In genomic region chr17:34452769-34453168, GRCh38 we compare ENCODE assay signal across 15 cellular contexts.
DNase-seq lines count a peak whose midpoint lies in the region; ATAC-seq, FAIRE-seq and TF ChIP-seq lines count a peak whose summit lies in the region.
"Had no signal": no experiment of that assay in that cellular context is flagged by ENCODE, and none has a peak within 500 bp of the region (broad histone marks: within the 10 kb centered on the region; RNA-seq: fewer than 3 reads in every experiment).

No MANE protein-coding gene starts in this region.

- DNase-seq in GM23338 (ENCODE audit: low spot score) (no peak), OCI-M1 (lab: John Stamatoyannopoulos, UW) (peak; percentile 17), K562 (ENCODE audit: extremely low read depth in 1 of 4, low spot score in 3 of 4) (no peak), fibroblast of villous mesenchyme (ENCODE audit: low read depth) (peak; percentile 21), NCI-H748 treated with DMSO at 0.1 percent for 48 hours (lab: John Stamatoyannopoulos, UW) (no peak), BE2C (no peak), left ventricle myocardium inferior (no peak)
- DNase-seq in activated CD4-positive, alpha-beta T cell treated with anti-CD3 and anti-CD28 coated beads, Interleukin-2, amount 10 ng/mL, durations not matched to agents 7 days and 5 days, result no peak
- DNase-seq: CD8-positive, alpha-beta memory T cell; DND-41; GF-D8; H7 had no signal

- BruUV-seq in K562 (replicated peaks; lab: Mats Ljungman, UMichigan), result no TSS peak

- H2AFZ ChIP-seq in GM23338 (peak overlapping the region; percentile 19; the same call in 1 of the 2 replicates), K562 (ENCODE audit: low read depth, low read length) (no peak overlapping the region)

- ATAC-seq in GM23338, result no peak
- ATAC-seq in K562, result no peak

- POLR2A ChIA-PET in K562 (lab: Yijun Ruan, JAX), result no interaction called here
- POLR2A ChIA-PET in activated CD4-positive, alpha-beta T cell treated with anti-CD3 and anti-CD28 coated beads, Interleukin-2, amount 10 ng/mL, durations not matched to agents 7 days and 5 days (lab: Charles Lee), result no interaction called here

- H3K79me2 ChIP-seq in GM23338 (replicated peaks; ENCODE audit: insufficient read depth), result no peaks in the 10 kb centered on the region
- H3K79me2 ChIP-seq in K562 (ENCODE audit: control insufficient read depth, insufficient read depth, low read length), result no peaks in the 10 kb centered on the region

- FAIRE-seq in K562 (lab: Jason Lieb, UNC), result no peak
- FAIRE-seq: A204.1 had no signal

- CTCF ChIA-PET in K562 (lab: Yijun Ruan, JAX; ENCODE audit: low intra/inter-chr PET ratio), result no interaction called here
- CTCF ChIA-PET in activated CD4-positive, alpha-beta T cell treated with anti-CD3 and anti-CD28 coated beads, Interleukin-2, amount 10 ng/mL, durations not matched to agents 7 days and 5 days (lab: Charles Lee), result no interaction called here

- intact Hi-C loops in K562 (cut with micrococcal nuclease) (no loop called here), left ventricle myocardium inferior (cut with micrococcal nuclease) (no loop called here)

- H3K4me1 ChIP-seq in GM23338 (ENCODE audit: insufficient read depth), result no peaks in the 10 kb centered on the region
- H3K4me1 ChIP-seq in K562 (replicated peaks in 1 of 2; ENCODE audit: control insufficient read depth in 2 of 2, insufficient read depth in 2 of 2, low read length in 2 of 2), result peaks cover 0 to 7% of the 10 kb centered on the region in 2 experiments; a peak in 1 of 5 replicates
- no peaks in the 10 kb centered on the region for H3K4me1 ChIP-seq in BE2C
- H3K4me1 ChIP-seq in left ventricle myocardium inferior, result no peaks in the 10 kb centered on the region
- H3K4me1 ChIP-seq: Caco-2 had no signal

- no peak for TF ChIP-seq RAD21 in K562 (CRISPR knock-in tag; conservative IDR thresholded peaks at IDR 0.05 in 1 of 2, IDR thresholded peaks at IDR 0.05 in 1 of 2)

- peaks cover 7% of the 10 kb centered on the region; the same call in 2 of the 3 replicates for H3K4me1 Mint-ChIP-seq in GM23338
- no peaks in the 10 kb centered on the region for H3K4me1 Mint-ChIP-seq in activated CD4-positive, alpha-beta T cell treated with anti-CD3 and anti-CD28 coated beads, Interleukin-2, amount 10 ng/mL, durations not matched to agents 7 days and 5 days
- H3K4me1 Mint-ChIP-seq: CD8-positive, alpha-beta memory T cell had no signal

- H3K4me2 ChIP-seq in GM23338 (no peak overlapping the region), K562 (ENCODE audit: insufficient read depth, low read length) (peak overlapping the region; percentile 37; the same call in 1 of the 2 replicates)
- H3K4me2 ChIP-seq: BLaER1 had no signal

- no peaks in the 10 kb centered on the region for H3K9me3 Mint-ChIP-seq in GM23338
- no peaks in the 10 kb centered on the region for H3K9me3 Mint-ChIP-seq in activated CD4-positive, alpha-beta T cell treated with anti-CD3 and anti-CD28 coated beads, Interleukin-2, amount 10 ng/mL, durations not matched to agents 7 days and 5 days
- H3K9me3 Mint-ChIP-seq: CD8-positive, alpha-beta memory T cell had no signal

- no peaks in the 10 kb centered on the region for H3K9me2 ChIP-seq in GM23338 (ENCODE audit: insufficient read depth)

- H3K27me3 Mint-ChIP-seq in GM23338 (ENCODE audit: insufficient read depth, low read depth, poor library complexity), result no peaks in the 10 kb centered on the region
- peaks cover 44% of the 10 kb centered on the region for H3K27me3 Mint-ChIP-seq in activated CD4-positive, alpha-beta T cell treated with anti-CD3 and anti-CD28 coated beads, Interleukin-2, amount 10 ng/mL, durations not matched to agents 7 days and 5 days

- H3K9me3 ChIP-seq in K562 (replicated peaks; ENCODE audit: control insufficient read depth, insufficient read depth, low read depth, low read length) (no peaks in the 10 kb centered on the region), BE2C (no peaks in the 10 kb centered on the region), left ventricle myocardium inferior (replicated peaks) (no peaks in the 10 kb centered on the region)
- H3K9me3 ChIP-seq: BLaER1, Caco-2 had no signal

- H4K20me1 ChIP-seq in GM23338 (replicated peaks; ENCODE audit: insufficient read depth), result no peaks in the 10 kb centered on the region
- H4K20me1 ChIP-seq in K562 (replicated peaks; ENCODE audit: control insufficient read depth, insufficient read depth, low read length), result no peaks in the 10 kb centered on the region
- H4K20me1 ChIP-seq: BLaER1 had no signal

- no peak overlapping the region for H3K27ac Mint-ChIP-seq in GM23338
- H3K27ac Mint-ChIP-seq in activated CD4-positive, alpha-beta T cell treated with anti-CD3 and anti-CD28 coated beads, Interleukin-2, amount 10 ng/mL, durations not matched to agents 7 days and 5 days, result no peak overlapping the region
- H3K27ac Mint-ChIP-seq: CD8-positive, alpha-beta memory T cell had no signal

- WGBS in K562 (ENCODE audit: insufficient coverage, low coverage, missing lambda C conversion rate), result 0% methylated on average over 2 of the region's 2 CpGs

- H3K4me3 ChIP-seq in GM23338 (no peak overlapping the region), K562 (no peak overlapping the region), fibroblast of villous mesenchyme (ENCODE audit: low read depth, low read length) (no peak overlapping the region), BE2C (ENCODE audit: low read depth, low read length) (no peak overlapping the region), left ventricle myocardium inferior (no peak overlapping the region)
- H3K4me3 ChIP-seq: BLaER1 had no signal

- no peak for TF ChIP-seq POLR2A in K562 (conservative IDR thresholded peaks at IDR 0.05)

- TF ChIP-seq CTCF in GM23338 (conservative IDR thresholded peaks at IDR 0.05; ENCODE audit: low read depth in 2 of 2) (no peak), K562 (IDR thresholded peaks at IDR 0.05 in 2 of 3, conservative IDR thresholded peaks at IDR 0.05 in 1 of 3; ENCODE audit: insufficient read depth in 2 of 3, low read depth in 1 of 3, low read length in 3 of 3) (no peak), fibroblast of villous mesenchyme (IDR thresholded peaks at IDR 0.05; ENCODE audit: insufficient read depth, low read depth, low read length) (no peak), BE2C (IDR thresholded peaks at IDR 0.05; ENCODE audit: low read depth, low read length) (no peak), left ventricle myocardium inferior (IDR thresholded peaks at IDR 0.05; ENCODE audit: borderline replicate concordance) (no peak)

- no peak overlapping the region for H3K9ac ChIP-seq in K562 (ENCODE audit: insufficient read depth in 1 of 2, low read depth in 2 of 2, low read length in 2 of 2)
- H3K9ac ChIP-seq: BLaER1 had no signal

- no peak overlapping the region for H3K4me3 Mint-ChIP-seq in GM23338
- H3K4me3 Mint-ChIP-seq in activated CD4-positive, alpha-beta T cell treated with anti-CD3 and anti-CD28 coated beads, Interleukin-2, amount 10 ng/mL, durations not matched to agents 7 days and 5 days, result no peak overlapping the region
- H3K4me3 Mint-ChIP-seq: CD8-positive, alpha-beta memory T cell had no signal

- in situ Hi-C loops in K562 (cut with MboI), result no loop called here

- H3K27me3 ChIP-seq in GM23338 (ENCODE audit: insufficient read depth) (no peaks in the 10 kb centered on the region), K562 (ENCODE audit: control insufficient read depth in 2 of 2, insufficient read depth in 2 of 2, low read length in 2 of 2) (no peaks in the 10 kb centered on the region), BE2C (peaks cover 19% of the 10 kb centered on the region), left ventricle myocardium inferior (ENCODE audit: low read depth) (peaks cover 79% of the 10 kb centered on the region)
- H3K27me3 ChIP-seq: BLaER1 had no signal

- H3K36me3 Mint-ChIP-seq in GM23338 (ENCODE audit: low read depth), result no peaks in the 10 kb centered on the region
- H3K36me3 Mint-ChIP-seq in activated CD4-positive, alpha-beta T cell treated with anti-CD3 and anti-CD28 coated beads, Interleukin-2, amount 10 ng/mL, durations not matched to agents 7 days and 5 days (ENCODE audit: low read depth), result no peaks in the 10 kb centered on the region
- H3K36me3 Mint-ChIP-seq: CD8-positive, alpha-beta memory T cell had no signal

- H3K9me1 ChIP-seq in K562 (ENCODE audit: control insufficient read depth, insufficient read depth, low read length), result no peaks in the 10 kb centered on the region

- no peaks in the 10 kb centered on the region for H3K36me3 ChIP-seq in GM23338 (ENCODE audit: insufficient read depth)
- H3K36me3 ChIP-seq in K562 (ENCODE audit: control insufficient read depth, insufficient read depth, low read length), result no peaks in the 10 kb centered on the region
- no peaks in the 10 kb centered on the region for H3K36me3 ChIP-seq in BE2C
- no peaks in the 10 kb centered on the region for H3K36me3 ChIP-seq in left ventricle myocardium inferior
- H3K36me3 ChIP-seq: BLaER1 had no signal

- TF ChIP-seq EP300 in K562 (IDR thresholded peaks at IDR 0.05; ENCODE audit: low read length), result peak; percentile 53; the same call in 1 of the 2 replicates

- no peak overlapping the region for H3K27ac ChIP-seq in GM23338 (ENCODE audit: low read depth)
- H3K27ac ChIP-seq in K562 (ENCODE audit: extremely low read depth, low read depth, low read length), result no peak overlapping the region
- H3K27ac ChIP-seq in left ventricle myocardium inferior (replicated peaks), result no peak overlapping the region
- H3K27ac ChIP-seq: BLaER1 had no signal

- H3F3A ChIP-seq in GM23338 (replicated peaks; ENCODE audit: low read depth), result no peaks in the 10 kb centered on the region

TF ChIP-seq in GM23338, 12 proteins besides CTCF, POLR2A, EP300 and RAD21 (continues in another document):
- TF ChIP-seq NANOG (IDR thresholded peaks at IDR 0.05; ENCODE audit: borderline replicate concordance), result no peak
- TF ChIP-seq, protein P1, sequence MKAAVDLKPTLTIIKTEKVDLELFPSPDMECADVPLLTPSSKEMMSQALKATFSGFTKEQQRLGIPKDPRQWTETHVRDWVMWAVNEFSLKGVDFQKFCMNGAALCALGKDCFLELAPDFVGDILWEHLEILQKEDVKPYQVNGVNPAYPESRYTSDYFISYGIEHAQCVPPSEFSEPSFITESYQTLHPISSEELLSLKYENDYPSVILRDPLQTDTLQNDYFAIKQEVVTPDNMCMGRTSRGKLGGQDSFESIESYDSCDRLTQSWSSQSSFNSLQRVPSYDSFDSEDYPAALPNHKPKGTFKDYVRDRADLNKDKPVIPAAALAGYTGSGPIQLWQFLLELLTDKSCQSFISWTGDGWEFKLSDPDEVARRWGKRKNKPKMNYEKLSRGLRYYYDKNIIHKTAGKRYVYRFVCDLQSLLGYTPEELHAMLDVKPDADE (IDR thresholded peaks at IDR 0.05), result no peak

TF ChIP-seq in K562, 482 proteins besides CTCF, POLR2A, EP300 and RAD21 (continues in another document):
- peak; percentile 70; the same call in 1 of the 2 replicates for TF ChIP-seq ZNF175 (CRISPR knock-in tag; IDR thresholded peaks at IDR 0.05; ENCODE audit: low read depth)

Comparison
In these comparisons a context has a peak if more than half of its experiments do, and no peak if none do; other contexts are left out.
1. DNase-seq: peak in OCI-M1 (single experiment) and fibroblast of villous mesenchyme (single experiment); none in GM23338 (single experiment), K562 (0 of 4), NCI-H748 treated with DMSO at 0.1 percent for 48 hours (single experiment), activated CD4-positive, alpha-beta T cell treated with anti-CD3 and anti-CD28 coated beads, Interleukin-2, amount 10 ng/mL, durations not matched to agents 7 days and 5 days (single experiment), BE2C (single experiment) and left ventricle myocardium inferior (single experiment).